ENCODE assay signal across 8 cellular contexts in genomic region chrX:138775501-138775900, GRCh38.
A peak's percentile ranks its signal among the peaks of the same experiment; 100 is the strongest.
DNase-seq lines count a peak whose midpoint lies in the region; ATAC-seq and TF ChIP-seq lines count a peak whose summit lies in the region.

No MANE protein-coding gene starts in this region.

- no peak overlapping the region for H3K9ac ChIP-seq in neuronal stem cell (ENCODE audit: low read depth, low read length, poor library complexity)

- no peak overlapping the region for H2BK5ac ChIP-seq in neuronal stem cell (ENCODE audit: low read length)

- TF ChIP-seq CTCF in cardiac muscle cell (IDR thresholded peaks at IDR 0.05; ENCODE audit: low read depth, low read length): peak; percentile 28

- H4K8ac ChIP-seq in neuronal stem cell (ENCODE audit: low read depth, low read length): no peak overlapping the region

- H3K23ac ChIP-seq in neuronal stem cell (ENCODE audit: low read depth, low read length, poor library complexity): no peak overlapping the region

- H2AK5ac ChIP-seq in neuronal stem cell (ENCODE audit: low read depth, low read length): no peak overlapping the region

- H3K27me3 ChIP-seq in cardiac muscle cell (no peaks in the 10 kb centered on the region), neuronal stem cell (ENCODE audit: control insufficient read depth in 3 of 3, insufficient read depth in 3 of 3, low read depth in 1 of 3, low read length in 3 of 3) (no peaks in the 10 kb centered on the region)

- peak; percentile 29 to 33 for DNase-seq in cardiac muscle cell (ENCODE audit: low read depth in 1 of 2, low spot score in 1 of 2)
- DNase-seq in Right ventricle myocardium superior: no peak
- peak; percentile 2 for DNase-seq in NCI-H2171 treated with DMSO at 0.1 percent for 48 hours (lab: John Stamatoyannopoulos, UW)
- peak; percentile 52 for DNase-seq in superior temporal gyrus (ENCODE audit: extremely low spot score)
- DNase-seq in neuronal stem cell (ENCODE audit: low spot score): no peak
- DNase-seq in activated naive CD8-positive, alpha-beta T cell treated with anti-CD3 and anti-CD28 coated beads, Interleukin-2, amount 50 U/mL, for 24 hours: no peak
- no peak for DNase-seq in mesenteric fat pad (ENCODE audit: low spot score)

- H3K14ac ChIP-seq in neuronal stem cell (ENCODE audit: low read length): no peak overlapping the region

- H3K4me3 ChIP-seq in cardiac muscle cell (no peak overlapping the region), neuronal stem cell (ENCODE audit: low read length in 2 of 2) (no peak overlapping the region)

- no peak overlapping the region for H2BK120ac ChIP-seq in neuronal stem cell (ENCODE audit: low read depth, low read length)

- no peak overlapping the region for H3K4me3 Mint-ChIP-seq in activated naive CD8-positive, alpha-beta T cell treated with anti-CD3 and anti-CD28 coated beads, Interleukin-2, amount 50 U/mL, for 24 hours

- intact Hi-C loops in Right ventricle myocardium superior (cut with DNase I): loop anchor here (5.0 kb wide), 1 partner anchor 787 kb away; no protein-coding TSS in a partner anchor

- H3K79me1 ChIP-seq in neuronal stem cell (ENCODE audit: low read depth, low read length): no peaks in the 10 kb centered on the region

- H3K9me3 Mint-ChIP-seq in activated naive CD8-positive, alpha-beta T cell treated with anti-CD3 and anti-CD28 coated beads, Interleukin-2, amount 50 U/mL, for 24 hours: no peaks in the 10 kb centered on the region

- H3K27me3 Mint-ChIP-seq in activated naive CD8-positive, alpha-beta T cell treated with anti-CD3 and anti-CD28 coated beads, Interleukin-2, amount 50 U/mL, for 24 hours: no peaks in the 10 kb centered on the region

- H2AFZ ChIP-seq in neuronal stem cell (ENCODE audit: low read length): no peak overlapping the region

- H4K91ac ChIP-seq in neuronal stem cell (ENCODE audit: low read depth, low read length, poor library complexity): no peak overlapping the region

- H3K4me2 ChIP-seq in neuronal stem cell (ENCODE audit: insufficient read depth, low read length, poor library complexity, severe bottlenecking): no peak overlapping the region

- no peak overlapping the region for H3K18ac ChIP-seq in neuronal stem cell (ENCODE audit: low read length)

- no peak overlapping the region for H2BK15ac ChIP-seq in neuronal stem cell (ENCODE audit: low read length)

- ATAC-seq in Right ventricle myocardium superior (ENCODE audit: poor library complexity) (no peak), esophagus mucosa (peak; percentile 49)
- ATAC-seq in activated naive CD8-positive, alpha-beta T cell treated with anti-CD3 and anti-CD28 coated beads, Interleukin-2, amount 50 U/mL, for 24 hours: no peak

- H3K9me3 ChIP-seq in cardiac muscle cell (ENCODE audit: low read depth): no peaks in the 10 kb centered on the region
- H3K9me3 ChIP-seq in neuronal stem cell (replicated peaks in 1 of 2; ENCODE audit: control insufficient read depth in 2 of 2, insufficient read depth in 1 of 2, low read depth in 1 of 2, low read length in 2 of 2): no peaks in the 10 kb centered on the region

- H3K36me3 Mint-ChIP-seq in activated naive CD8-positive, alpha-beta T cell treated with anti-CD3 and anti-CD28 coated beads, Interleukin-2, amount 50 U/mL, for 24 hours (ENCODE audit: low read depth): no peaks in the 10 kb centered on the region

- H2BK12ac ChIP-seq in neuronal stem cell (ENCODE audit: low read length): no peak overlapping the region

- H3K4me1 Mint-ChIP-seq in activated naive CD8-positive, alpha-beta T cell treated with anti-CD3 and anti-CD28 coated beads, Interleukin-2, amount 50 U/mL, for 24 hours: no peaks in the 10 kb centered on the region

- H3K27ac ChIP-seq in cardiac muscle cell (no peak overlapping the region), neuronal stem cell (replicated peaks; ENCODE audit: low read length) (no peak overlapping the region)

- H3K27ac Mint-ChIP-seq in activated naive CD8-positive, alpha-beta T cell treated with anti-CD3 and anti-CD28 coated beads, Interleukin-2, amount 50 U/mL, for 24 hours: no peak overlapping the region

- no peaks in the 10 kb centered on the region for H3K36me3 ChIP-seq in cardiac muscle cell
- no peaks in the 10 kb centered on the region for H3K36me3 ChIP-seq in neuronal stem cell (replicated peaks in 1 of 2; ENCODE audit: control insufficient read depth in 2 of 2, insufficient read depth in 2 of 2, low read length in 2 of 2)

- H3K4me1 ChIP-seq in cardiac muscle cell (ENCODE audit: low read depth) (no peaks in the 10 kb centered on the region), neuronal stem cell (ENCODE audit: control insufficient read depth in 2 of 2, insufficient read depth in 1 of 2, low read depth in 1 of 2, low read length in 2 of 2) (peaks cover 0 to 2% of the 10 kb centered on the region in 2 donors)

- H3K4ac ChIP-seq in neuronal stem cell (ENCODE audit: low read length): no peak overlapping the region

- no CpG with 5 or more reads among the region's 5 CpGs for WGBS in neuronal stem cell (ENCODE audit: extremely low coverage in 2 of 2, insufficient read length in 2 of 2, insufficient replicate concordance in 1 of 2), 2 donors

Comparison
In these comparisons a context has a peak if more than half of its experiments do, and no peak if none do; other contexts are left out.
1. DNase-seq: peak in cardiac muscle cell (2 of 2), NCI-H2171 treated with DMSO at 0.1 percent for 48 hours (single experiment) and superior temporal gyrus (single experiment); none in Right ventricle myocardium superior (single experiment), neuronal stem cell (single experiment), activated naive CD8-positive, alpha-beta T cell treated with anti-CD3 and anti-CD28 coated beads, Interleukin-2, amount 50 U/mL, for 24 hours (single experiment) and mesenteric fat pad (single experiment).